20 cellular contexts compared by ENCODE assay signal in the genomic region with DNA sequence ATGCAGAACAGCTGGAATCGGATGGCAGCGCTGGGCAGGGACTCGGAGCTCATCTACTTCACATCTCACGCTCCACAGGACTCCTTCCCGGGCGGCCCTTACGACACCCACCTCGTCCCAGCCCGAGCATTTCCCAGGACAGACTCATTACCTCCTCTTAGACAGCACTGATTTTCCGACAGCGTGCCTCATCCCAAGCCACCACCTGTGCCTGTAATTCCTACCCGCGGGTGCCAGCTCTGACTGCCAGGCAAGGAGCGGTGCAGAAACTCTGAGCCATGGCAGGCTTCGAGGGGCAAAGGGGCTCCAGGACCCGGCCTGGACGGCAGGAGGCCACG. TPM values are rescaled to one million over a fixed set of nuclear protein-coding genes. Genes with fewer than 3 reads are reported as not detected.
A peak's percentile ranks its signal among the peaks of the same experiment; 100 is the strongest.
DNase-seq lines count a peak whose midpoint lies in the region; ATAC-seq and TF ChIP-seq lines count a peak whose summit lies in the region.
"Had no signal": no experiment of that assay in that cellular context is flagged by ENCODE, and none has a peak within 500 bp of the region (broad histone marks: within the 10 kb centered on the region; RNA-seq: fewer than 3 reads in every experiment).

No MANE protein-coding gene starts in this region.

- TF ChIP-seq CTCF in left ventricle myocardium inferior (IDR thresholded peaks at IDR 0.05; ENCODE audit: borderline replicate concordance) (no peak), tibial nerve (IDR thresholded peaks at IDR 0.05) (no peak)

- H2BK5ac ChIP-seq in neuronal stem cell (ENCODE audit: low read length): no peak overlapping the region

- no peak overlapping the region for H2AK5ac ChIP-seq in neuronal stem cell (ENCODE audit: low read depth, low read length)

- no CpG with 5 or more reads among the region's 18 CpGs for WGBS in neuronal stem cell (ENCODE audit: extremely low coverage in 2 of 2, insufficient read length in 2 of 2, insufficient replicate concordance in 1 of 2), 2 donors
- WGBS in tibial nerve, 2 donors: 90% methylated on average over 17 to 18 of the region's 18 CpGs

- no peak overlapping the region for H2BK12ac ChIP-seq in neuronal stem cell (ENCODE audit: low read length)

- no peak overlapping the region for H3K23ac ChIP-seq in neuronal stem cell (ENCODE audit: low read depth, low read length, poor library complexity)

- no peak for ATAC-seq in left ventricle myocardium superior
- ATAC-seq: A549 had no signal

- no peaks in the 10 kb centered on the region for H3K36me3 ChIP-seq in left ventricle myocardium inferior
- H3K36me3 ChIP-seq in neuronal stem cell (replicated peaks in 1 of 2; ENCODE audit: control insufficient read depth in 2 of 2, insufficient read depth in 2 of 2, low read length in 2 of 2): peaks cover 8 to 13% of the 10 kb centered on the region in 2 donors
- H3K36me3 ChIP-seq in tibial nerve: peaks cover 0 to 12% (median 0%) of the 10 kb centered on the region in 3 donors
- H3K36me3 ChIP-seq: SJCRH30 had no signal

- H4K8ac ChIP-seq in neuronal stem cell (ENCODE audit: low read depth, low read length): no peak overlapping the region

- no peak overlapping the region for H2BK15ac ChIP-seq in neuronal stem cell (ENCODE audit: low read length)

- H3K27me3 ChIP-seq in left ventricle myocardium inferior (ENCODE audit: low read depth) (no peaks in the 10 kb centered on the region), neuronal stem cell (ENCODE audit: control insufficient read depth in 3 of 3, insufficient read depth in 3 of 3, low read depth in 1 of 3, low read length in 3 of 3) (no peaks in the 10 kb centered on the region), tibial nerve (no peaks in the 10 kb centered on the region)
- H3K27me3 ChIP-seq: SJCRH30 had no signal

- H3K27ac ChIP-seq in left ventricle myocardium inferior (replicated peaks) (no peak overlapping the region), neuronal stem cell (replicated peaks; ENCODE audit: low read length) (no peak overlapping the region), tibial nerve (no peak overlapping the region)
- H3K27ac ChIP-seq: A549, SJCRH30 had no signal

- TF ChIP-seq EP300 in tibial nerve (IDR thresholded peaks at IDR 0.05): no peak

- intact Hi-C loops in left ventricle myocardium inferior (cut with micrococcal nuclease) (no loop called here), left ventricle myocardium superior (cut with micrococcal nuclease) (no loop called here)

- peaks cover 20% of the 10 kb centered on the region for H3K79me1 ChIP-seq in neuronal stem cell (ENCODE audit: low read depth, low read length)

- H3K4ac ChIP-seq in neuronal stem cell (ENCODE audit: low read length): peak overlapping the region; percentile 11

- H3K4me2 ChIP-seq in neuronal stem cell (ENCODE audit: insufficient read depth, low read length, poor library complexity, severe bottlenecking): no peak overlapping the region
- H3K4me2 ChIP-seq: A549 had no signal

- TF ChIP-seq POLR2A in tibial nerve (IDR thresholded peaks at IDR 0.05): no peak

- peaks cover 11% of the 10 kb centered on the region for H3K4me1 ChIP-seq in left ventricle myocardium inferior
- no peaks in the 10 kb centered on the region for H3K4me1 ChIP-seq in neuronal stem cell (ENCODE audit: control insufficient read depth in 2 of 2, insufficient read depth in 1 of 2, low read depth in 1 of 2, low read length in 2 of 2)
- H3K4me1 ChIP-seq in tibial nerve: no peaks in the 10 kb centered on the region
- H3K4me1 ChIP-seq: A549, Caco-2, SJCRH30 had no signal

- H3K9me3 ChIP-seq in left ventricle myocardium inferior (replicated peaks): no peaks in the 10 kb centered on the region
- no peaks in the 10 kb centered on the region for H3K9me3 ChIP-seq in neuronal stem cell (replicated peaks in 1 of 2; ENCODE audit: control insufficient read depth in 2 of 2, insufficient read depth in 1 of 2, low read depth in 1 of 2, low read length in 2 of 2)
- H3K9me3 ChIP-seq in tibial nerve: no peaks in the 10 kb centered on the region
- H3K9me3 ChIP-seq: A549, Caco-2, SJCRH30 had no signal

- no peak overlapping the region for H3K18ac ChIP-seq in neuronal stem cell (ENCODE audit: low read length)

- H3K9ac ChIP-seq in neuronal stem cell (ENCODE audit: low read depth, low read length, poor library complexity): peak overlapping the region; percentile 3

- peak overlapping the region; percentile 61 for H2BK120ac ChIP-seq in neuronal stem cell (ENCODE audit: low read depth, low read length)

- DNase-seq in left ventricle myocardium inferior (peak; percentile 6), left ventricle myocardium superior (no peak), cerebellar cortex (ENCODE audit: low spot score) (peak; percentile 66), neuronal stem cell (ENCODE audit: low spot score) (no peak), tibial nerve (ENCODE audit: low spot score in 2 of 2) (no peak), NCI-H82 (lab: John Stamatoyannopoulos, UW) (no peak), AG20443 (ENCODE audit: low spot score) (no peak)
- DNase-seq: CD4-positive, CD25-positive, alpha-beta regulatory T cell; H9; NCI-H1048; NCI-H1436 treated with DMSO at 0.1 percent for 48 hours; NCI-H2081; NCI-H226; NCI-H526; NK-92 treated with Interleukin-12 subunit alpha and Interleukin-12 subunit beta, amount 100 ng/mL, for 24 hours; OCI-M1; RPMI8226; SJCRH30 had no signal

- H4K91ac ChIP-seq in neuronal stem cell (ENCODE audit: low read depth, low read length, poor library complexity): no peak overlapping the region

- no peak overlapping the region for H2AFZ ChIP-seq in neuronal stem cell (ENCODE audit: low read length)

- H3K14ac ChIP-seq in neuronal stem cell (ENCODE audit: low read length): no peak overlapping the region

- H3K4me3 ChIP-seq in left ventricle myocardium inferior (no peak overlapping the region), neuronal stem cell (ENCODE audit: low read length in 2 of 2) (no peak overlapping the region), tibial nerve (no peak overlapping the region)
- H3K4me3 ChIP-seq: A549, SJCRH30 had no signal

RNA-seq across cellular contexts. Expression of a gene that starts 25.6 kb away (rescaled TPM):
- total RNA-seq in left ventricle myocardium inferior: 3.0 TPM
- 2.8 TPM for total RNA-seq in left ventricle myocardium superior
- 0.63 TPM for polyA plus RNA-seq in neuronal stem cell (2013, experiment 1 of 2)
- polyA plus RNA-seq in neuronal stem cell (2013, experiment 2 of 2): 0.66 TPM
- 10 to 100 TPM in 1 of 4 donors, 1 to 10 TPM in 3; 6.1 to 12.4 (median 8.7) TPM for total RNA-seq in tibial nerve
- total RNA-seq: CD4-positive, CD25-positive, alpha-beta regulatory T cell; H9; SJCRH30 had no signal

RNA-seq across cellular contexts. Expression of a gene that starts 46.5 kb away (rescaled TPM):
- total RNA-seq in left ventricle myocardium inferior (6.6 TPM), left ventricle myocardium superior (5.9 TPM), tibial nerve (10 to 100 TPM; 29.7 to 36.8 (median 33.7) TPM)
- polyA plus RNA-seq in neuronal stem cell (2013, experiment 1 of 2): 9.5 TPM
- polyA plus RNA-seq in neuronal stem cell (2013, experiment 2 of 2): 8.7 TPM

Comparison
In these comparisons a context has a peak if more than half of its experiments do, and no peak if none do; other contexts are left out.
1. DNase-seq: peak in left ventricle myocardium inferior (single experiment) and cerebellar cortex (single experiment); none in left ventricle myocardium superior (single experiment), neuronal stem cell (single experiment), tibial nerve (0 of 2), NCI-H82 (single experiment) and AG20443 (single experiment).